Comparison of ENCODE assay signal across 14 cellular contexts in genomic region chr10:109450702-109451101, GRCh38.
"Had no signal": no experiment of that assay in that cellular context is flagged by ENCODE, and none has a peak within 500 bp of the region (broad histone marks: within the 10 kb centered on the region; RNA-seq: fewer than 3 reads in every experiment).

No MANE protein-coding gene starts in this region.

- H3K4me3 Mint-ChIP-seq: activated naive CD8-positive, alpha-beta T cell treated with anti-CD3 and anti-CD28 coated beads, Interleukin-2, amount 10 ng/mL, durations not matched to agents 7 days and 5 days; central memory CD8-positive, alpha-beta T cell; stimulated activated effector memory CD8-positive, alpha-beta T cell treated with anti-CD3 and anti-CD28 coated beads, Interleukin-12 subunit alpha, Interleukin-12 subunit beta, amount 100 ng/mL, for 72 hours; T-helper 2 cell treated with Interferon-gamma antibody and Interleukin-4, amounts not matched to agents 5 μg/mL and 100 μg/mL, for 36 hours had no signal

- H3K27me3 Mint-ChIP-seq: central memory CD8-positive, alpha-beta T cell had no signal

- H3K4me3 ChIP-seq: thyroid gland had no signal

- H3K27me3 ChIP-seq: brain microvascular endothelial cell, foreskin keratinocyte, thyroid gland had no signal

- DNase-seq: activated CD4-positive, alpha-beta T cell treated with anti-CD3 and anti-CD28 coated beads, Interleukin-2, amount 50 U/mL, for 4 hours; activated naive CD4-positive, alpha-beta T cell; activated naive CD8-positive, alpha-beta T cell treated with anti-CD3 and anti-CD28 coated beads, Interleukin-2, amount 10 ng/mL, durations not matched to agents 7 days and 5 days; activated T-cell treated with anti-CD3 and anti-CD28 coated beads for 4 hours; anterior cingulate cortex; brain microvascular endothelial cell; cortex of kidney; effector memory CD4-positive, alpha-beta T cell; foreskin keratinocyte; thyroid gland had no signal

- H3K36me3 Mint-ChIP-seq: activated naive CD8-positive, alpha-beta T cell treated with anti-CD3 and anti-CD28 coated beads, Interleukin-2, amount 10 ng/mL, durations not matched to agents 7 days and 5 days; stimulated activated effector memory CD8-positive, alpha-beta T cell treated with anti-CD3 and anti-CD28 coated beads, Interleukin-12 subunit alpha, Interleukin-12 subunit beta, amount 100 ng/mL, for 72 hours had no signal

- H3K27ac ChIP-seq: brain microvascular endothelial cell, foreskin keratinocyte, parathyroid adenoma, thyroid gland had no signal

- H3K36me3 ChIP-seq: brain microvascular endothelial cell, thyroid gland had no signal

- ATAC-seq: foreskin keratinocyte; stimulated activated effector memory CD8-positive, alpha-beta T cell treated with anti-CD3 and anti-CD28 coated beads, Interleukin-12 subunit alpha, Interleukin-12 subunit beta, amount 100 ng/mL, for 72 hours had no signal

- H3K4me1 Mint-ChIP-seq: activated naive CD8-positive, alpha-beta T cell treated with anti-CD3 and anti-CD28 coated beads, Interleukin-2, amount 10 ng/mL, durations not matched to agents 7 days and 5 days; central memory CD8-positive, alpha-beta T cell; stimulated activated effector memory CD8-positive, alpha-beta T cell treated with anti-CD3 and anti-CD28 coated beads, Interleukin-12 subunit alpha, Interleukin-12 subunit beta, amount 100 ng/mL, for 72 hours had no signal

- H3K9me3 ChIP-seq: thyroid gland had no signal

- H3K4me1 ChIP-seq: foreskin keratinocyte, parathyroid adenoma, thyroid gland had no signal

- H3K9me3 Mint-ChIP-seq: T-helper 2 cell treated with Interferon-gamma antibody and Interleukin-4, amounts not matched to agents 5 μg/mL and 100 μg/mL, for 36 hours had no signal

- H3K27ac Mint-ChIP-seq: activated naive CD8-positive, alpha-beta T cell treated with anti-CD3 and anti-CD28 coated beads, Interleukin-2, amount 10 ng/mL, durations not matched to agents 7 days and 5 days; stimulated activated effector memory CD8-positive, alpha-beta T cell treated with anti-CD3 and anti-CD28 coated beads, Interleukin-12 subunit alpha, Interleukin-12 subunit beta, amount 100 ng/mL, for 72 hours; T-helper 2 cell treated with Interferon-gamma antibody and Interleukin-4, amounts not matched to agents 5 μg/mL and 100 μg/mL, for 36 hours had no signal
